Comparison of ENCODE assay signal across 8 cellular contexts in genomic region chr3:178436773-178437172, GRCh38.
DNase-seq lines count a peak whose midpoint lies in the region; ATAC-seq and TF ChIP-seq lines count a peak whose summit lies in the region.

No MANE protein-coding gene starts in this region.

- peak; percentile 91 for TF ChIP-seq CTCF in C4-2B (conservative IDR thresholded peaks at IDR 0.05)
- peak; percentile 42 for TF ChIP-seq CTCF in LNCaP clone FGC (IDR thresholded peaks at IDR 0.05; ENCODE audit: control insufficient read depth, extremely low read depth, insufficient read depth)

- DNase-seq in LNCaP clone FGC (ENCODE audit: low read depth) = no peak
- DNase-seq in SHP77 treated with DMSO at 0.1 percent for 48 hours (lab: John Stamatoyannopoulos, UW) = peak; percentile 21
- DNase-seq in fibroblast of the conjunctiva (ENCODE audit: low read depth) = peak; percentile 38
- DNase-seq in renal cortical epithelial cell (ENCODE audit: low read depth) = peak; percentile 68
- no peak for DNase-seq in GDM1 (lab: John Stamatoyannopoulos, UW)

- no peak overlapping the region for H3K27ac ChIP-seq in C4-2B

- ATAC-seq in GM19328 (IDR thresholded peaks at IDR 0.05; ENCODE audit: unreplicated experiment) (peak; percentile 55), HG03520 (IDR thresholded peaks at IDR 0.05; ENCODE audit: unreplicated experiment) (no peak)

- no peak overlapping the region for H3K4me3 ChIP-seq in LNCaP clone FGC (ENCODE audit: low read depth, low read length)

Comparison
In these comparisons a context has a peak if more than half of its experiments do, and no peak if none do; other contexts are left out.
1. DNase-seq: peak in SHP77 treated with DMSO at 0.1 percent for 48 hours (single experiment), fibroblast of the conjunctiva (single experiment) and renal cortical epithelial cell (single experiment); none in LNCaP clone FGC (single experiment) and GDM1 (single experiment).